Comparison of ENCODE assay signal across 8 cellular contexts in the genomic region with DNA sequence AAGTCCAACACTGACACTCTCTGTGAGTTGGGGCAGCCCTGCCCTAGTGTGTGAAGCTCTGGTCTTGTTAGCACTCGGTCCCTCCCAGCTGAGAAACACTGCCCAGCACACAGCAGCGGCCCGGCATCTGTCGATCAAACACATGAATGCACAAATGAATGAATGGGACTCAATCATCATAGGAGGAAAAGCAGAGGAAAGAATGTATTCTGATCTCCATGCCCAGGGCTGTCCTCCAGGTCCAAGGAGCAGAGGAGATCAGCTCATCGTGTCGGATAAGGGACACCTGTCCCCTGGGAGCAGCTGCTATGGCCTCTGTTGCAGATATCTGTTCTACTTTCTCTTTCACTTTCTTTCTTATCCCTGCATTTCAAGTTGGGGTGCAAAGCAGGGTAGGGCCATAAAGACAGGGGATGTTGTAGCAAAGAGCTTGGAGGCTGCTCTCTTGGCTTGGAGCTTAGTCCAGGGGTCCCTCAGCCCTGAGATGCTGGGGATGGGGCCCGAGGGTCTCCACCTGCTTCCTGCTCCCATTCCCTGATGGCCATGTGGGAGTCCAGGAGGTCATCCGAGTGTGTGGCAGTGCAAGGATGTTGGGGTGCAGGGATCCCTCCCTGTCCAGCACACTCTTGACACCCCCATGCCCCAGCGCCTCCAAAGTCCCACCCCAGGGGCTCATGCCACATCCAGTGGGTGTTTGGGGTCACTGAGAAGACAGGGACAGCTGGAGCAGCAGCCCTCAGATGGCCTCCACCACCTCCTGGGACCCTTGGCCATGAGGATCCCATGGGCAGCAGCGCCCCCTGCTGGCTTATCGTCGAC.
DNase-seq lines count a peak whose midpoint lies in the region; TF ChIP-seq lines count a peak whose summit lies in the region.

No MANE protein-coding gene starts in this region.

- H2AFZ ChIP-seq in H9 (ENCODE audit: low read length) = no peak overlapping the region

- H3K27ac Mint-ChIP-seq in H9 = no peak overlapping the region
- H3K27ac Mint-ChIP-seq in activated CD4-positive, alpha-beta T cell treated with anti-CD3 and anti-CD28 coated beads, Interleukin-2, amount 10 ng/mL, durations not matched to agents 24 days and 14 days = peak overlapping the region; percentile 85

- H3K79me2 ChIP-seq in H9 (ENCODE audit: insufficient read depth, low read length) = no peaks in the 10 kb centered on the region

- H3T11ph ChIP-seq in H9 (ENCODE audit: low read length) = no peak overlapping the region

- H2BK120ac ChIP-seq in H9 (ENCODE audit: low read depth, low read length, poor library complexity, severe bottlenecking) = no peak overlapping the region

- H3K4me1 ChIP-seq in H9 (ENCODE audit: insufficient read depth, low read length) = no peaks in the 10 kb centered on the region
- no peaks in the 10 kb centered on the region for H3K4me1 ChIP-seq in skeletal muscle satellite cell (ENCODE audit: control insufficient read depth, insufficient read depth, low read length)

- no peaks in the 10 kb centered on the region for H3K36me3 Mint-ChIP-seq in H9 (ENCODE audit: insufficient read depth in 1 of 3, low read depth in 3 of 3)
- H3K36me3 Mint-ChIP-seq in activated CD4-positive, alpha-beta T cell treated with anti-CD3 and anti-CD28 coated beads, Interleukin-2, amount 10 ng/mL, durations not matched to agents 24 days and 14 days (ENCODE audit: low read depth) = no peaks in the 10 kb centered on the region

- H3K23me2 ChIP-seq in H9 (ENCODE audit: insufficient read length, low read depth, low read length, poor library complexity, severe bottlenecking) = no peaks in the 10 kb centered on the region

- DNase-seq in ACHN = peak; percentile 17
- DNase-seq in H9 = peak; percentile 63
- DNase-seq in activated CD4-positive, alpha-beta T cell treated with anti-CD3 and anti-CD28 coated beads, Interleukin-2, amount 10 ng/mL, durations not matched to agents 24 days and 14 days = peak; percentile 78
- no peak for DNase-seq in fibroblast of mammary gland (ENCODE audit: low read depth)
- DNase-seq in NCI-H446 treated with DMSO at 0.1 percent for 48 hours (lab: John Stamatoyannopoulos, UW) = no peak
- no peak for DNase-seq in dedifferentiated amniotic fluid mesenchymal stem cell (ENCODE audit: extremely low spot score)
- no peak for DNase-seq in SW480 (ENCODE audit: low spot score)

- TF ChIP-seq CTCF in H9 (conservative IDR thresholded peaks at IDR 0.05) (peak; percentile 55; the same call in 2 of the 3 replicates), fibroblast of mammary gland (conservative IDR thresholded peaks at IDR 0.05; ENCODE audit: control insufficient read depth, insufficient read depth, low read depth, low read length) (peak; percentile 10)

- H3K4me3 Mint-ChIP-seq in H9 = no peak overlapping the region
- H3K4me3 Mint-ChIP-seq in activated CD4-positive, alpha-beta T cell treated with anti-CD3 and anti-CD28 coated beads, Interleukin-2, amount 10 ng/mL, durations not matched to agents 24 days and 14 days = peak overlapping the region; percentile 42

- H3K9me3 ChIP-seq in H9 (ENCODE audit: control insufficient read depth, low read depth, low read length) (no peaks in the 10 kb centered on the region), skeletal muscle satellite cell (replicated peaks; ENCODE audit: low read length) (no peaks in the 10 kb centered on the region)

- H3K14ac ChIP-seq in H9 (ENCODE audit: insufficient read depth, low read length) = no peak overlapping the region

- no peak overlapping the region for H2BK15ac ChIP-seq in H9 (ENCODE audit: low read depth, low read length)

- H3K36me3 ChIP-seq in skeletal muscle satellite cell (ENCODE audit: insufficient read depth, low read length) = no peaks in the 10 kb centered on the region

- H2BK5ac ChIP-seq in H9 (ENCODE audit: insufficient read length, low read length) = no peak overlapping the region

- intact Hi-C loops in activated CD4-positive, alpha-beta T cell treated with anti-CD3 and anti-CD28 coated beads, Interleukin-2, amount 10 ng/mL, durations not matched to agents 24 days and 14 days (cut with micrococcal nuclease) = loop anchor here (1.0 kb wide), 1 partner anchor 166 kb away; no protein-coding TSS in a partner anchor

- H3K9ac ChIP-seq in H9 (ENCODE audit: extremely low read depth, insufficient read length, low read length) (no peak overlapping the region), skeletal muscle satellite cell (ENCODE audit: low read depth, low read length) (no peak overlapping the region)

- H3K27me3 ChIP-seq in H9 (ENCODE audit: insufficient read depth, low read length) (no peaks in the 10 kb centered on the region), skeletal muscle satellite cell (ENCODE audit: control insufficient read depth, insufficient read depth, low read length) (peaks cover 19% of the 10 kb centered on the region)

- in situ Hi-C loops in ACHN (cut with HindIII; ENCODE audit: low pct_ligation_motif_present, low pct_unique_long_range_greater_than_20kb, low sequenced_read_pairs) = no loop called here

- no peak overlapping the region for H4K91ac ChIP-seq in H9 (ENCODE audit: insufficient read length, low read depth, low read length)

- H3K9me3 Mint-ChIP-seq in H9 = no peaks in the 10 kb centered on the region; a peak in 1 of 5 replicates
- peaks cover 6% of the 10 kb centered on the region for H3K9me3 Mint-ChIP-seq in activated CD4-positive, alpha-beta T cell treated with anti-CD3 and anti-CD28 coated beads, Interleukin-2, amount 10 ng/mL, durations not matched to agents 24 days and 14 days

- H3K27ac ChIP-seq in H9 (ENCODE audit: insufficient read length, low read depth, low read length) = no peak overlapping the region

- no peak overlapping the region for H2BK20ac ChIP-seq in H9 (ENCODE audit: low read depth, low read length, poor library complexity, severe bottlenecking)

- H3K4me2 ChIP-seq in H9 (ENCODE audit: insufficient read depth, insufficient read length, low read length) = no peak overlapping the region
- H3K4me2 ChIP-seq in skeletal muscle satellite cell (ENCODE audit: low read length) = peak overlapping the region; percentile 56

- H4K8ac ChIP-seq in H9 (replicated peaks; ENCODE audit: insufficient read length, low read depth, low read length) = no peak overlapping the region

- peaks cover 15% of the 10 kb centered on the region; the same call in 1 of the 2 replicates for H3K27me3 Mint-ChIP-seq in H9 (ENCODE audit: low read depth)
- H3K27me3 Mint-ChIP-seq in activated CD4-positive, alpha-beta T cell treated with anti-CD3 and anti-CD28 coated beads, Interleukin-2, amount 10 ng/mL, durations not matched to agents 24 days and 14 days = no peaks in the 10 kb centered on the region

- H4K20me1 ChIP-seq in H9 (ENCODE audit: control insufficient read depth, insufficient read depth, insufficient read length) = no peaks in the 10 kb centered on the region

- H3K56ac ChIP-seq in H9 (ENCODE audit: insufficient read length, low read depth, low read length) = no peak overlapping the region

- H3K23ac ChIP-seq in H9 (ENCODE audit: insufficient read length, low read depth, low read length) = no peak overlapping the region

- H3K79me1 ChIP-seq in H9 (ENCODE audit: insufficient read depth, low read depth, low read length, poor library complexity, severe bottlenecking) = no peaks in the 10 kb centered on the region

- no peak overlapping the region for H2AK5ac ChIP-seq in H9 (ENCODE audit: insufficient read length, low read length)

- no peak overlapping the region for H2BK12ac ChIP-seq in H9 (ENCODE audit: insufficient read length, low read depth, low read length)

- no peak overlapping the region for H4K5ac ChIP-seq in H9 (ENCODE audit: insufficient read length, low read depth, low read length)

- WGBS in H9 (ENCODE audit: extremely low coverage, insufficient read length, low lambda C conversion rate) = no CpG with 5 or more reads among the region's 12 CpGs

- H3K4me3 ChIP-seq in fibroblast of mammary gland (ENCODE audit: control insufficient read depth, low read depth, low read length) (no peak overlapping the region), skeletal muscle satellite cell (ENCODE audit: low read length) (peak overlapping the region; percentile 24)

- peaks cover 4 to 10% of the 10 kb centered on the region in 2 experiments for H3K4me1 Mint-ChIP-seq in H9
- H3K4me1 Mint-ChIP-seq in activated CD4-positive, alpha-beta T cell treated with anti-CD3 and anti-CD28 coated beads, Interleukin-2, amount 10 ng/mL, durations not matched to agents 24 days and 14 days = peaks cover 59% of the 10 kb centered on the region

- H3K18ac ChIP-seq in H9 (ENCODE audit: insufficient read length, low read depth, low read length) = no peak overlapping the region

- no peak overlapping the region for H3K4ac ChIP-seq in H9 (ENCODE audit: low read depth, low read length)

Comparison
In these comparisons a context has a peak if more than half of its experiments do, and no peak if none do; other contexts are left out.
1. DNase-seq: peak in ACHN (single experiment), H9 (single experiment) and activated CD4-positive, alpha-beta T cell treated with anti-CD3 and anti-CD28 coated beads, Interleukin-2, amount 10 ng/mL, durations not matched to agents 24 days and 14 days (single experiment); none in fibroblast of mammary gland (single experiment), NCI-H446 treated with DMSO at 0.1 percent for 48 hours (single experiment), dedifferentiated amniotic fluid mesenchymal stem cell (single experiment) and SW480 (single experiment).